In genomic region chr14:24817638-24818053, GRCh38 we compare ENCODE assay signal across 9 cellular contexts.
DNase-seq lines count a peak whose midpoint lies in the region; ATAC-seq and TF ChIP-seq lines count a peak whose summit lies in the region.
"Had no signal": no experiment of that assay in that cellular context is flagged by ENCODE, and none has a peak within 500 bp of the region (broad histone marks: within the 10 kb centered on the region; RNA-seq: fewer than 3 reads in every experiment).

No MANE protein-coding gene starts in this region.

- no peaks in the 10 kb centered on the region for H3K36me3 ChIP-seq in left lung

- H3K4me3 ChIP-seq in AG04449 (ENCODE audit: low read depth, low read length) (no peak overlapping the region), HFF-Myc (replicated peaks; ENCODE audit: low read depth, low read length) (no peak overlapping the region), choroid plexus epithelial cell (ENCODE audit: low read depth, low read length) (no peak overlapping the region), left lung (no peak overlapping the region)

- no peak overlapping the region for H3K27ac ChIP-seq in left lung

- peak; percentile 41 for TF ChIP-seq CTCF in AG04449 (IDR thresholded peaks at IDR 0.05; ENCODE audit: insufficient read depth, low read length, missing control alignments)
- TF ChIP-seq CTCF in HFF-Myc (IDR thresholded peaks at IDR 0.05; ENCODE audit: low read depth, low read length, missing control alignments) = peak; percentile 55
- peak; percentile 70 for TF ChIP-seq CTCF in choroid plexus epithelial cell (conservative IDR thresholded peaks at IDR 0.05; ENCODE audit: low read depth, low read length)
- TF ChIP-seq CTCF in left lung (IDR thresholded peaks at IDR 0.05) = peak in 1 of 2 donors; percentile 9

- POLR2A ChIA-PET in AG04449 (lab: Yijun Ruan, JAX) = no interaction called here

- intact Hi-C loops in left lung (cut with DNase I) = loop anchor here in 1 of 2 donors (5.0 kb wide), 1 partner anchor 215 kb away; no protein-coding TSS in a partner anchor

- H3K9me3 ChIP-seq in left lung = no peaks in the 10 kb centered on the region

- DNase-seq in AG04449 (ENCODE audit: low read depth, low spot score) = no peak
- no peak for DNase-seq in HFF-Myc (ENCODE audit: extremely low read depth, low read depth)
- no peak for DNase-seq in choroid plexus epithelial cell (ENCODE audit: low read depth)
- DNase-seq in left lung = no peak
- DNase-seq in NCI-H2171 treated with DMSO at 0.1 percent for 48 hours (lab: John Stamatoyannopoulos, UW) = no peak
- no peak for DNase-seq in NCI-H2196 (lab: John Stamatoyannopoulos, UW; ENCODE audit: unreplicated experiment)
- DNase-seq: cortex of kidney had no signal

- ATAC-seq in left lung = peak; percentile 39
- ATAC-seq in HG03280 (IDR thresholded peaks at IDR 0.05; ENCODE audit: unreplicated experiment) = no peak
- no peak for ATAC-seq in HG03521 (IDR thresholded peaks at IDR 0.05; ENCODE audit: unreplicated experiment)

- no peaks in the 10 kb centered on the region for H3K27me3 ChIP-seq in left lung

- H3K4me1 ChIP-seq in left lung = peaks cover 0 to 4% of the 10 kb centered on the region in 2 donors

- CTCF ChIA-PET in AG04449 (lab: Yijun Ruan, JAX) = interaction anchor here (1.8 kb wide), 1 partner anchor 316 kb away, joined by 4 read pairs; no protein-coding TSS in a partner anchor
